Comparison of ENCODE assay signal across 1 cellular context in the genomic region with DNA sequence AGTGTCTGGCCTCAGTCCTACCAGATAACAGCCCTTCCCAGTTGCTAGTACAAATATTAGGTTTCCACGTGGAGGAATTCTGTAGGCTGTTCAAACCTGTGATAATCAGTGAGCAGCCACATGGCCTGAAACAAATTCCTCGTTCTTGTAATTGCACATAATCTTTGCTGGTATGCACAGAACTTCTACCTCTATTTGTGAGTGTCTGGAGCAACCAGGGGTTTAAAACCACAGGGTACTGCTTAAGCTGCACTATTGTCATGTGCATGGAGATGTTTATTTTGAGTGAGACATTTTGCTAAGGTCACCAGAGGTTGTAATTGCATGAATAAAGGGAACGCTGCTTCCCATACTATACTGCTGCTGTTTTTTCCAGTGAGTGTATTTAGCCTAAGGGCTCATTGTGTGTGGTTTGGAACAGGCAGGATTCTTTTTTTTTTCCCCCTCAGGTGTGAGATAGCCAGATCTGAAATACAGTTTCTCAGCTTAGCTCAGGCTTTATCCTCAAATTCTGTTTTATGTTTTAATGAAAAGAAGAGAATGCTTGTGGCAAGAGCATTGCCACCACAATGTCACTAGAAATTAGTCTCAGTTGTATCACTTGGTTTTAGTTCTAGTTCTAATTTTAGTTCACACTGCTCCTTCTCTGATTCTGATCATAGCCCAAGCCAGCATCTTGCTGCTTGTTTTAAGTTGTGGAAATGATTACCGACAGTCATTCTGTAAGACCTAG.
TF ChIP-seq lines count a peak whose summit lies in the region.

No MANE protein-coding gene starts in this region.

TF ChIP-seq in HepG2, 621 proteins besides CTCF, POLR2A, EP300 and RAD21 (continued from another document and continues in another):
- TF ChIP-seq MXI1 (IDR thresholded peaks at IDR 0.05; ENCODE audit: borderline replicate concordance, low read depth, low read length) (peak; percentile 68; the same call in 1 of the 3 replicates), MIER2 (CRISPR knock-in tag; IDR thresholded peaks at IDR 0.05) (no peak), ZNF891 (CRISPR knock-in tag; IDR thresholded peaks at IDR 0.05) (no peak), ZNF33B (CRISPR knock-in tag; IDR thresholded peaks at IDR 0.05) (0 out of 2 replicates have a peak, but pooled peaks have one; percentile 30), MTERF4 (CRISPR knock-in tag; IDR thresholded peaks at IDR 0.05) (no peak), SAP130 (CRISPR knock-in tag; IDR thresholded peaks at IDR 0.05; ENCODE audit: low read depth) (peak; percentile 60), ZNF383 (CRISPR knock-in tag; IDR thresholded peaks at IDR 0.05; ENCODE audit: borderline replicate concordance) (no peak), NCOA2 (CRISPR knock-in tag; IDR thresholded peaks at IDR 0.05) (peak; percentile 65), SRSF9 (IDR thresholded peaks at IDR 0.05; ENCODE audit: borderline replicate concordance, insufficient read depth, low read depth, low read length, poor library complexity, severe bottlenecking) (no peak), ZZZ3 (CRISPR knock-in tag; IDR thresholded peaks at IDR 0.05; ENCODE audit: borderline replicate concordance) (no peak), ZMYM4 (CRISPR knock-in tag; IDR thresholded peaks at IDR 0.05) (no peak), DMAP1 (CRISPR knock-in tag; IDR thresholded peaks at IDR 0.05) (0 out of 2 replicates have a peak, but pooled peaks have one; percentile 30), ZNF343 (CRISPR knock-in tag; IDR thresholded peaks at IDR 0.05) (no peak), MXD4 (CRISPR knock-in tag; IDR thresholded peaks at IDR 0.05) (no peak; the same call in 1 of the 2 replicates), PAX8 (CRISPR knock-in tag; IDR thresholded peaks at IDR 0.05; ENCODE audit: borderline replicate concordance) (no peak), NR2F1 (CRISPR knock-in tag; IDR thresholded peaks at IDR 0.05) (0 out of 4 replicates have a peak, but pooled peaks of 1 of the 2 experiments have one; percentile 34), PRMT3 (CRISPR knock-in tag; IDR thresholded peaks at IDR 0.05; ENCODE audit: borderline replicate concordance, low read depth) (no peak), ZSCAN30 (CRISPR knock-in tag; IDR thresholded peaks at IDR 0.05) (no peak), THRA (CRISPR knock-in tag; IDR thresholded peaks at IDR 0.05; ENCODE audit: borderline replicate concordance) (no peak), PPARG (CRISPR knock-in tag; conservative IDR thresholded peaks at IDR 0.05) (0 out of 2 replicates have a peak, but pooled peaks have one; percentile 16), SOX5 (CRISPR knock-in tag; IDR thresholded peaks at IDR 0.05; ENCODE audit: borderline replicate concordance) (peak; percentile 13; the same call in 1 of the 2 replicates), YEATS2 (CRISPR knock-in tag; IDR thresholded peaks at IDR 0.05; ENCODE audit: borderline replicate concordance) (no peak), CENPX (CRISPR knock-in tag; IDR thresholded peaks at IDR 0.05) (no peak), BORCS8-MEF2B (CRISPR knock-in tag; IDR thresholded peaks at IDR 0.05) (no peak), ZNF547 (CRISPR knock-in tag; IDR thresholded peaks at IDR 0.05) (no peak), ZNF274 (CRISPR knock-in tag; IDR thresholded peaks at IDR 0.05) (no peak), GLMP (CRISPR knock-in tag; IDR thresholded peaks at IDR 0.05; ENCODE audit: borderline replicate concordance) (no peak), TEAD2 (CRISPR knock-in tag; IDR thresholded peaks at IDR 0.05) (no peak), SNRNP70 (IDR thresholded peaks at IDR 0.05; ENCODE audit: low read depth, low read length) (no peak), ZFP1 (CRISPR knock-in tag; IDR thresholded peaks at IDR 0.05) (no peak), ZNF3 (CRISPR knock-in tag; IDR thresholded peaks at IDR 0.05) (peak; percentile 29; the same call in 1 of the 2 replicates)
- TF ChIP-seq, protein P1, sequence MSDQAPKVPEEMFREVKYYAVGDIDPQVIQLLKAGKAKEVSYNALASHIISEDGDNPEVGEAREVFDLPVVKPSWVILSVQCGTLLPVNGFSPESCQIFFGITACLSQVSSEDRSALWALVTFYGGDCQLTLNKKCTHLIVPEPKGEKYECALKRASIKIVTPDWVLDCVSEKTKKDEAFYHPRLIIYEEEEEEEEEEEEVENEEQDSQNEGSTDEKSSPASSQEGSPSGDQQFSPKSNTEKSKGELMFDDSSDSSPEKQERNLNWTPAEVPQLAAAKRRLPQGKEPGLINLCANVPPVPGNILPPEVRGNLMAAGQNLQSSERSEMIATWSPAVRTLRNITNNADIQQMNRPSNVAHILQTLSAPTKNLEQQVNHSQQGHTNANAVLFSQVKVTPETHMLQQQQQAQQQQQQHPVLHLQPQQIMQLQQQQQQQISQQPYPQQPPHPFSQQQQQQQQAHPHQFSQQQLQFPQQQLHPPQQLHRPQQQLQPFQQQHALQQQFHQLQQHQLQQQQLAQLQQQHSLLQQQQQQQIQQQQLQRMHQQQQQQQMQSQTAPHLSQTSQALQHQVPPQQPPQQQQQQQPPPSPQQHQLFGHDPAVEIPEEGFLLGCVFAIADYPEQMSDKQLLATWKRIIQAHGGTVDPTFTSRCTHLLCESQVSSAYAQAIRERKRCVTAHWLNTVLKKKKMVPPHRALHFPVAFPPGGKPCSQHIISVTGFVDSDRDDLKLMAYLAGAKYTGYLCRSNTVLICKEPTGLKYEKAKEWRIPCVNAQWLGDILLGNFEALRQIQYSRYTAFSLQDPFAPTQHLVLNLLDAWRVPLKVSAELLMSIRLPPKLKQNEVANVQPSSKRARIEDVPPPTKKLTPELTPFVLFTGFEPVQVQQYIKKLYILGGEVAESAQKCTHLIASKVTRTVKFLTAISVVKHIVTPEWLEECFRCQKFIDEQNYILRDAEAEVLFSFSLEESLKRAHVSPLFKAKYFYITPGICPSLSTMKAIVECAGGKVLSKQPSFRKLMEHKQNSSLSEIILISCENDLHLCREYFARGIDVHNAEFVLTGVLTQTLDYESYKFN (CRISPR knock-in tag; conservative IDR thresholded peaks at IDR 0.05): peak; percentile 39; the same call in 1 of the 2 replicates
- TF ChIP-seq, protein P2, sequence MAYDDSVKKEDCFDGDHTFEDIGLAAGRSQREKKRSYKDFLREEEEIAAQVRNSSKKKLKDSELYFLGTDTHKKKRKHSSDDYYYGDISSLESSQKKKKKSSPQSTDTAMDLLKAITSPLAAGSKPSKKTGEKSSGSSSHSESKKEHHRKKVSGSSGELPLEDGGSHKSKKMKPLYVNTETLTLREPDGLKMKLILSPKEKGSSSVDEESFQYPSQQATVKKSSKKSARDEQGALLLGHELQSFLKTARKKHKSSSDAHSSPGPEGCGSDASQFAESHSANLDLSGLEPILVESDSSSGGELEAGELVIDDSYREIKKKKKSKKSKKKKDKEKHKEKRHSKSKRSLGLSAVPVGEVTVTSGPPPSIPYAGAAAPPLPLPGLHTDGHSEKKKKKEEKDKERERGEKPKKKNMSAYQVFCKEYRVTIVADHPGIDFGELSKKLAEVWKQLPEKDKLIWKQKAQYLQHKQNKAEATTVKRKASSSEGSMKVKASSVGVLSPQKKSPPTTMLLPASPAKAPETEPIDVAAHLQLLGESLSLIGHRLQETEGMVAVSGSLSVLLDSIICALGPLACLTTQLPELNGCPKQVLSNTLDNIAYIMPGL (CRISPR knock-in tag; IDR thresholded peaks at IDR 0.05; ENCODE audit: borderline replicate concordance in 1 of 2, low read depth in 1 of 2): no peak
- TF ChIP-seq, protein P3, sequence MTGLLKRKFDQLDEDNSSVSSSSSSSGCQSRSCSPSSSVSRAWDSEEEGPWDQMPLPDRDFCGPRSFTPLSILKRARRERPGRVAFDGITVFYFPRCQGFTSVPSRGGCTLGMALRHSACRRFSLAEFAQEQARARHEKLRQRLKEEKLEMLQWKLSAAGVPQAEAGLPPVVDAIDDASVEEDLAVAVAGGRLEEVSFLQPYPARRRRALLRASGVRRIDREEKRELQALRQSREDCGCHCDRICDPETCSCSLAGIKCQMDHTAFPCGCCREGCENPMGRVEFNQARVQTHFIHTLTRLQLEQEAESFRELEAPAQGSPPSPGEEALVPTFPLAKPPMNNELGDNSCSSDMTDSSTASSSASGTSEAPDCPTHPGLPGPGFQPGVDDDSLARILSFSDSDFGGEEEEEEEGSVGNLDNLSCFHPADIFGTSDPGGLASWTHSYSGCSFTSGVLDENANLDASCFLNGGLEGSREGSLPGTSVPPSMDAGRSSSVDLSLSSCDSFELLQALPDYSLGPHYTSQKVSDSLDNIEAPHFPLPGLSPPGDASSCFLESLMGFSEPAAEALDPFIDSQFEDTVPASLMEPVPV (CRISPR knock-in tag; IDR thresholded peaks at IDR 0.05): no peak
- TF ChIP-seq, protein P4, sequence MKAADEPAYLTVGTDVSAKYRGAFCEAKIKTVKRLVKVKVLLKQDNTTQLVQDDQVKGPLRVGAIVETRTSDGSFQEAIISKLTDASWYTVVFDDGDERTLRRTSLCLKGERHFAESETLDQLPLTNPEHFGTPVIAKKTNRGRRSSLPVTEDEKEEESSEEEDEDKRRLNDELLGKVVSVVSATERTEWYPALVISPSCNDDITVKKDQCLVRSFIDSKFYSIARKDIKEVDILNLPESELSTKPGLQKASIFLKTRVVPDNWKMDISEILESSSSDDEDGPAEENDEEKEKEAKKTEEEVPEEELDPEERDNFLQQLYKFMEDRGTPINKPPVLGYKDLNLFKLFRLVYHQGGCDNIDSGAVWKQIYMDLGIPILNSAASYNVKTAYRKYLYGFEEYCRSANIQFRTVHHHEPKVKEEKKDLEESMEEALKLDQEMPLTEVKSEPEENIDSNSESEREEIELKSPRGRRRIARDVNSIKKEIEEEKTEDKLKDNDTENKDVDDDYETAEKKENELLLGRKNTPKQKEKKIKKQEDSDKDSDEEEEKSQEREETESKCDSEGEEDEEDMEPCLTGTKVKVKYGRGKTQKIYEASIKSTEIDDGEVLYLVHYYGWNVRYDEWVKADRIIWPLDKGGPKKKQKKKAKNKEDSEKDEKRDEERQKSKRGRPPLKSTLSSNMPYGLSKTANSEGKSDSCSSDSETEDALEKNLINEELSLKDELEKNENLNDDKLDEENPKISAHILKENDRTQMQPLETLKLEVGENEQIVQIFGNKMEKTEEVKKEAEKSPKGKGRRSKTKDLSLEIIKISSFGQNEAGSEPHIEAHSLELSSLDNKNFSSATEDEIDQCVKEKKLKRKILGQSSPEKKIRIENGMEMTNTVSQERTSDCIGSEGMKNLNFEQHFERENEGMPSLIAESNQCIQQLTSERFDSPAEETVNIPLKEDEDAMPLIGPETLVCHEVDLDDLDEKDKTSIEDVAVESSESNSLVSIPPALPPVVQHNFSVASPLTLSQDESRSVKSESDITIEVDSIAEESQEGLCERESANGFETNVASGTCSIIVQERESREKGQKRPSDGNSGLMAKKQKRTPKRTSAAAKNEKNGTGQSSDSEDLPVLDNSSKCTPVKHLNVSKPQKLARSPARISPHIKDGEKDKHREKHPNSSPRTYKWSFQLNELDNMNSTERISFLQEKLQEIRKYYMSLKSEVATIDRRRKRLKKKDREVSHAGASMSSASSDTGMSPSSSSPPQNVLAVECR (CRISPR knock-in tag; IDR thresholded peaks at IDR 0.05; ENCODE audit: borderline replicate concordance): peak; percentile 27; the same call in 1 of the 2 replicates
- TF ChIP-seq, protein P5, sequence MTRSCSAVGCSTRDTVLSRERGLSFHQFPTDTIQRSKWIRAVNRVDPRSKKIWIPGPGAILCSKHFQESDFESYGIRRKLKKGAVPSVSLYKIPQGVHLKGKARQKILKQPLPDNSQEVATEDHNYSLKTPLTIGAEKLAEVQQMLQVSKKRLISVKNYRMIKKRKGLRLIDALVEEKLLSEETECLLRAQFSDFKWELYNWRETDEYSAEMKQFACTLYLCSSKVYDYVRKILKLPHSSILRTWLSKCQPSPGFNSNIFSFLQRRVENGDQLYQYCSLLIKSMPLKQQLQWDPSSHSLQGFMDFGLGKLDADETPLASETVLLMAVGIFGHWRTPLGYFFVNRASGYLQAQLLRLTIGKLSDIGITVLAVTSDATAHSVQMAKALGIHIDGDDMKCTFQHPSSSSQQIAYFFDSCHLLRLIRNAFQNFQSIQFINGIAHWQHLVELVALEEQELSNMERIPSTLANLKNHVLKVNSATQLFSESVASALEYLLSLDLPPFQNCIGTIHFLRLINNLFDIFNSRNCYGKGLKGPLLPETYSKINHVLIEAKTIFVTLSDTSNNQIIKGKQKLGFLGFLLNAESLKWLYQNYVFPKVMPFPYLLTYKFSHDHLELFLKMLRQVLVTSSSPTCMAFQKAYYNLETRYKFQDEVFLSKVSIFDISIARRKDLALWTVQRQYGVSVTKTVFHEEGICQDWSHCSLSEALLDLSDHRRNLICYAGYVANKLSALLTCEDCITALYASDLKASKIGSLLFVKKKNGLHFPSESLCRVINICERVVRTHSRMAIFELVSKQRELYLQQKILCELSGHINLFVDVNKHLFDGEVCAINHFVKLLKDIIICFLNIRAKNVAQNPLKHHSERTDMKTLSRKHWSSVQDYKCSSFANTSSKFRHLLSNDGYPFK (CRISPR knock-in tag; IDR thresholded peaks at IDR 0.05; ENCODE audit: borderline replicate concordance): no peak
